Comparison of ENCODE assay signal across 14 cellular contexts in genomic region chr13:32515246-32515645, GRCh38. TPM values are rescaled to one million over a fixed set of nuclear protein-coding genes. Genes with fewer than 3 reads are reported as not detected.
DNase-seq lines count a peak whose midpoint lies in the region; ATAC-seq, FAIRE-seq and TF ChIP-seq lines count a peak whose summit lies in the region.
"Had no signal": no experiment of that assay in that cellular context is flagged by ENCODE, and none has a peak within 500 bp of the region (broad histone marks: within the 10 kb centered on the region; RNA-seq: fewer than 3 reads in every experiment).

No MANE protein-coding gene starts in this region.

- no peak overlapping the region for H3K4me3 Mint-ChIP-seq in endodermal cell
- H3K4me3 Mint-ChIP-seq: HFFc6 had no signal

- no peaks in the 10 kb centered on the region for H3K9me3 Mint-ChIP-seq in endodermal cell
- H3K9me3 Mint-ChIP-seq: HFFc6 had no signal

- FAIRE-seq in HepG2 (lab: Jason Lieb, UNC): no peak
- FAIRE-seq: HTR-8/SVneo had no signal

- intact Hi-C loops in HepG2 (cut with micrococcal nuclease; ENCODE audit: unreplicated experiment) (no loop called here), right lobe of liver (cut with DNase I) (no loop called here), body of pancreas (cut with DNase I) (no loop called here)

- TF ChIP-seq EP300 in HepG2 (IDR thresholded peaks at IDR 0.05; ENCODE audit: low read depth in 2 of 2, low read length in 2 of 2): no peak
- TF ChIP-seq EP300 in HepG2 (CRISPR knock-in tag; IDR thresholded peaks at IDR 0.05; ENCODE audit: borderline replicate concordance): no peak

- no peak overlapping the region for H3K4me2 ChIP-seq in HepG2 (ENCODE audit: low read depth, low read length)
- H3K4me2 ChIP-seq: BLaER1 had no signal

- POLR2A ChIA-PET in HepG2 (lab: Yijun Ruan, JAX): no interaction called here

- no peak for TF ChIP-seq CTCF in liver (IDR thresholded peaks at IDR 0.05; ENCODE audit: low read depth, low read length, missing input control)
- no peak for TF ChIP-seq CTCF in HepG2 (CRISPR knock-in tag; IDR thresholded peaks at IDR 0.05)
- no peak for TF ChIP-seq CTCF in fibroblast of mammary gland (conservative IDR thresholded peaks at IDR 0.05; ENCODE audit: control insufficient read depth, insufficient read depth, low read depth, low read length)
- no peak for TF ChIP-seq CTCF in right lobe of liver (IDR thresholded peaks at IDR 0.05)
- TF ChIP-seq CTCF in body of pancreas (IDR thresholded peaks at IDR 0.05): no peak
- no peak for TF ChIP-seq CTCF in endodermal cell (conservative IDR thresholded peaks at IDR 0.05)

- H3K4me3 ChIP-seq in liver (ENCODE audit: low read depth in 1 of 3, low read length in 3 of 3): no peak overlapping the region
- H3K4me3 ChIP-seq in HepG2 (replicated peaks in 1 of 3; ENCODE audit: insufficient read depth in 1 of 3, low read depth in 2 of 3, low read length in 3 of 3): no peak overlapping the region
- no peak overlapping the region for H3K4me3 ChIP-seq in fibroblast of mammary gland (ENCODE audit: control insufficient read depth, low read depth, low read length)
- H3K4me3 ChIP-seq in right lobe of liver: no peak overlapping the region
- no peak overlapping the region for H3K4me3 ChIP-seq in body of pancreas
- no peak overlapping the region for H3K4me3 ChIP-seq in endodermal cell (ENCODE audit: low read length)
- H3K4me3 ChIP-seq: BLaER1 had no signal

- no peaks in the 10 kb centered on the region for H3K79me2 ChIP-seq in HepG2 (ENCODE audit: insufficient read depth, low read length)

- ATAC-seq in HepG2 (no peak), right lobe of liver (peak; percentile 92 to 98 (median 97)), body of pancreas (no peak), HG02763 (IDR thresholded peaks at IDR 0.05; ENCODE audit: unreplicated experiment) (no peak)

- no peak overlapping the region for H3K9ac ChIP-seq in liver (ENCODE audit: low read depth in 1 of 2, low read length in 2 of 2)
- H3K9ac ChIP-seq in HepG2 (ENCODE audit: insufficient read depth, low read depth, low read length): no peak overlapping the region
- no peak overlapping the region for H3K9ac ChIP-seq in endodermal cell (ENCODE audit: extremely low read depth, low read length, poor library complexity, severe bottlenecking)
- H3K9ac ChIP-seq: BLaER1 had no signal

- CTCF ChIA-PET in HepG2 (lab: Yijun Ruan, JAX; ENCODE audit: low intra/inter-chr PET ratio, low total read pairs): no interaction called here

- H3K9me3 ChIP-seq in liver (ENCODE audit: control insufficient read depth in 4 of 4, low read length in 3 of 4): no peaks in the 10 kb centered on the region
- H3K9me3 ChIP-seq in HepG2 (ENCODE audit: low read length): no peaks in the 10 kb centered on the region
- no peaks in the 10 kb centered on the region for H3K9me3 ChIP-seq in right lobe of liver
- no peaks in the 10 kb centered on the region for H3K9me3 ChIP-seq in body of pancreas
- H3K9me3 ChIP-seq in endodermal cell (ENCODE audit: control insufficient read depth, low read length): no peaks in the 10 kb centered on the region
- H3K9me3 ChIP-seq: BLaER1 had no signal

- TF ChIP-seq RAD21 in liver (IDR thresholded peaks at IDR 0.05): no peak
- no peak for TF ChIP-seq RAD21 in HepG2 (CRISPR knock-in tag; IDR thresholded peaks at IDR 0.05)

- H3K27me3 Mint-ChIP-seq in endodermal cell (ENCODE audit: insufficient read depth): no peaks in the 10 kb centered on the region

- DNase-seq in HepG2 (ENCODE audit: low spot score): no peak
- DNase-seq in fibroblast of mammary gland (ENCODE audit: low read depth): peak; percentile 14
- peak in 2 of 3 donors; percentile 51 to 59 for DNase-seq in right lobe of liver
- DNase-seq in body of pancreas: no peak
- no peak for DNase-seq in endodermal cell
- DNase-seq: AML-193, DMS53, HCEC 1CT, HFFc6 had no signal

- H3K36me3 Mint-ChIP-seq in endodermal cell (ENCODE audit: low read depth): peaks cover 32% of the 10 kb centered on the region

- H3K27ac ChIP-seq in liver (ENCODE audit: low read depth in 1 of 2, low read length in 2 of 2) (peak overlapping the region in 1 of 2 donors; percentile 52), HepG2 (ENCODE audit: extremely low read length, insufficient read depth, low read length) (no peak overlapping the region), right lobe of liver (peak overlapping the region in 2 of 3 donors; percentile 13 to 46), body of pancreas (no peak overlapping the region), endodermal cell (ENCODE audit: low read depth, low read length) (no peak overlapping the region)
- H3K27ac ChIP-seq: 22Rv1, BLaER1 had no signal

- no peak overlapping the region for H3K27ac Mint-ChIP-seq in endodermal cell
- H3K27ac Mint-ChIP-seq: HFFc6 had no signal

- TF ChIP-seq POLR2A in HepG2 (IDR thresholded peaks at IDR 0.05; ENCODE audit: insufficient read depth in 1 of 2, low read depth in 2 of 2, low read length in 2 of 2): no peak
- no peak for TF ChIP-seq POLR2A in right lobe of liver (IDR thresholded peaks at IDR 0.05)
- no peak for TF ChIP-seq POLR2A in body of pancreas (IDR thresholded peaks at IDR 0.05)

- no peaks in the 10 kb centered on the region for H3K4me1 Mint-ChIP-seq in endodermal cell

- in situ Hi-C loops in HepG2 (cut with HindIII; ENCODE audit: extremely low pct_ligation_motif_present, low pct_unique_long_range_greater_than_20kb): no loop called here

- H3K36me3 ChIP-seq in liver (ENCODE audit: control insufficient read depth in 4 of 4, insufficient read depth in 3 of 4, low read depth in 1 of 4, low read length in 3 of 4) (peaks cover 2 to 22% (median 15%) of the 10 kb centered on the region in 4 donors), HepG2 (replicated peaks in 1 of 2; ENCODE audit: control insufficient read depth in 1 of 2, insufficient read depth in 2 of 2, low read length in 2 of 2) (peaks cover 4 to 21% of the 10 kb centered on the region in 2 experiments), right lobe of liver (peaks cover 0 to 30% (median 9%) of the 10 kb centered on the region in 4 donors), body of pancreas (replicated peaks in 1 of 2; ENCODE audit: insufficient read depth in 1 of 2, low read depth in 2 of 2) (peaks cover 0 to 13% of the 10 kb centered on the region in 2 donors), endodermal cell (ENCODE audit: control insufficient read depth, insufficient read depth, low read length) (peaks cover 62% of the 10 kb centered on the region)

- BruUV-seq in HepG2 (replicated peaks; lab: Mats Ljungman, UMichigan): no TSS peak

- 42% methylated on average over 3 of the region's 3 CpGs for WGBS in liver
- 90% methylated on average over 3 of the region's 3 CpGs for WGBS in HepG2 (ENCODE audit: low lambda C conversion rate)
- 42% methylated on average over 3 of the region's 3 CpGs for WGBS in right lobe of liver (ENCODE audit: insufficient coverage, low coverage, low lambda C conversion rate, missing lambda C conversion rate)
- 78 to 81% methylated on average over 3 of the region's 3 CpGs for WGBS in body of pancreas, 2 donors
- 88% methylated on average over 3 of the region's 3 CpGs; no CpG with 5 or more reads in 1 of the 2 experiments for WGBS in endodermal cell (ENCODE audit: insufficient coverage in 1 of 2, insufficient read length in 1 of 2), 2 experiments

- H4K20me1 ChIP-seq in HepG2 (ENCODE audit: insufficient read depth, low read length): no peaks in the 10 kb centered on the region
- H4K20me1 ChIP-seq: BLaER1 had no signal

- H3K4me1 ChIP-seq in liver (ENCODE audit: control insufficient read depth in 4 of 4, insufficient read depth in 4 of 4, low read length in 3 of 4): peaks cover 0 to 3% (median 1%) of the 10 kb centered on the region in 4 donors
- no peaks in the 10 kb centered on the region for H3K4me1 ChIP-seq in HepG2 (ENCODE audit: insufficient read depth, low read length)
- peaks cover 0 to 8% (median 3%) of the 10 kb centered on the region in 4 donors for H3K4me1 ChIP-seq in right lobe of liver
- no peaks in the 10 kb centered on the region for H3K4me1 ChIP-seq in body of pancreas
- no peaks in the 10 kb centered on the region for H3K4me1 ChIP-seq in endodermal cell (ENCODE audit: control insufficient read depth, insufficient read depth, low read length)
- H3K4me1 ChIP-seq: BLaER1 had no signal

- H2AFZ ChIP-seq in HepG2 (ENCODE audit: low read length): no peak overlapping the region

- H3K27me3 ChIP-seq in liver (ENCODE audit: control insufficient read depth in 4 of 4, insufficient read depth in 4 of 4, low read length in 3 of 4) (no peaks in the 10 kb centered on the region), HepG2 (ENCODE audit: control insufficient read depth in 1 of 2, insufficient read depth in 2 of 2, low read length in 2 of 2) (no peaks in the 10 kb centered on the region), right lobe of liver (no peaks in the 10 kb centered on the region), body of pancreas (no peaks in the 10 kb centered on the region), endodermal cell (ENCODE audit: control insufficient read depth, insufficient read depth, low read length, poor library complexity, severe bottlenecking) (no peaks in the 10 kb centered on the region)
- H3K27me3 ChIP-seq: BLaER1 had no signal

RNA-seq across cellular contexts. Expression of gene N4BP2L2, which starts 23.3 kb away (rescaled TPM):
- total RNA-seq in liver (100 to 1,000 TPM in 1 of 2 donors, 10 to 100 TPM in 1; 45.9 to 108 TPM), HepG2 (2016; rRNA removed; fragmentation: Illumina TruSeq; extraction: Trizol) (81.2 and 82.6 TPM in 2 replicates), right lobe of liver (10 to 100 TPM; 48.8 to 99.7 (median 61.1) TPM), body of pancreas (100 to 1,000 TPM; 120 to 191 TPM), endodermal cell (10 to 100 TPM; 70.4 to 92.8 TPM)
- polyA plus RNA-seq in liver (100 to 1,000 TPM in 1 of 2 donors, 10 to 100 TPM in 1; 14.9 to 116 TPM), HepG2 (2011; rRNA removed) (47.9 and 58.9 TPM in 2 replicates)
- 71.3 and 84.9 TPM in 2 replicates for total RNA-seq in HepG2 (2016; cell fraction: cytosol; rRNA removed; fragmentation: Illumina TruSeq; extraction: Trizol; ENCODE audit: low read depth)
- total RNA-seq in HepG2 (2016; cell fraction: insoluble cytoplasmic fraction; rRNA removed; fragmentation: Illumina TruSeq; extraction: Trizol): 78.9 and 83.5 TPM in 2 replicates
- total RNA-seq in HepG2 (2016; cell fraction: membrane; rRNA removed; fragmentation: Illumina TruSeq; extraction: Trizol): 34.9 and 44.4 TPM in 2 replicates
- 169 and 172 TPM in 2 replicates for total RNA-seq in HepG2 (2016; cell fraction: nucleus; rRNA removed; fragmentation: Illumina TruSeq; extraction: Trizol)
- 10.6 and 15.4 TPM in 2 replicates for polyA plus RNA-seq in HepG2 (2011; cell fraction: cytosol; rRNA removed)
- polyA plus RNA-seq in HepG2 (2011; cell fraction: nucleus; rRNA removed): 60.7 and 85.4 TPM in 2 replicates
- polyA plus RNA-seq in HepG2 (2012): 56.7 and 67.5 TPM in 2 replicates
- polyA plus RNA-seq in HepG2 (2016; cell fraction: cytosol; fragmentation: Illumina TruSeq; extraction: Trizol; ENCODE audit: low read depth): 2.5 and 3.0 TPM in 2 replicates
- 50.8 and 51.5 TPM in 2 replicates for polyA plus RNA-seq in HepG2 (2016; cell fraction: insoluble cytoplasmic fraction; fragmentation: Illumina TruSeq; extraction: Trizol; ENCODE audit: low read depth)
- 6.7 and 7.0 TPM in 2 replicates for polyA plus RNA-seq in HepG2 (2016; cell fraction: membrane; fragmentation: Illumina TruSeq; extraction: Trizol; ENCODE audit: low read depth)
- polyA plus RNA-seq in HepG2 (2016; cell fraction: nucleus; fragmentation: Illumina TruSeq; extraction: Trizol; ENCODE audit: insufficient read depth, low read depth): 123 and 141 TPM in 2 replicates
- 12.8 and 15.7 TPM in 2 replicates for polyA minus RNA-seq in HepG2 (2011; rRNA and poly(A)+ RNA removed; ENCODE audit: low replicate concordance)
- 15.0 and 16.3 TPM in 2 replicates for polyA minus RNA-seq in HepG2 (2011; cell fraction: cytosol; rRNA and poly(A)+ RNA removed)
- polyA minus RNA-seq in HepG2 (2011; cell fraction: nucleus; rRNA and poly(A)+ RNA removed): 190 and 196 TPM in 2 replicates
- polyA plus RNA-seq in endodermal cell (2013, experiment 1 of 2): 73.7 TPM
- 76.6 TPM for polyA plus RNA-seq in endodermal cell (2013, experiment 2 of 2)

Comparison
In these comparisons a context has a peak if more than half of its experiments do, and no peak if none do; other contexts are left out.
1. H3K27ac ChIP-seq: peak in right lobe of liver (2 of 3); none in HepG2 (single experiment), body of pancreas (0 of 4) and endodermal cell (single experiment).
2. ATAC-seq: peak in right lobe of liver (4 of 4); none in HepG2 (single experiment), body of pancreas (single experiment) and HG02763 (single experiment).
3. DNase-seq: peak in fibroblast of mammary gland (single experiment) and right lobe of liver (2 of 3); none in HepG2 (single experiment), body of pancreas (0 of 4) and endodermal cell (single experiment).